ENCODE assay signal across 1 cellular context in genomic region chr10:133245439-133246235, GRCh38.
TF ChIP-seq lines count a peak whose summit lies in the region.

No MANE protein-coding gene starts in this region.

TF ChIP-seq in HepG2, 621 proteins besides CTCF, POLR2A, EP300 and RAD21:
- TF ChIP-seq ZNF3 (CRISPR knock-in tag; IDR thresholded peaks at IDR 0.05) (no peak), MXD1 (CRISPR knock-in tag; IDR thresholded peaks at IDR 0.05) (0 out of 2 replicates have a peak, but pooled peaks have one; percentile 25), ZNF775 (CRISPR knock-in tag; IDR thresholded peaks at IDR 0.05; ENCODE audit: borderline replicate concordance) (no peak), GABPB1 (CRISPR knock-in tag; IDR thresholded peaks at IDR 0.05) (0 out of 2 replicates have a peak, but pooled peaks have one; percentile 27), AGO1 (IDR thresholded peaks at IDR 0.05; ENCODE audit: low read depth, low read length, poor library complexity, severe bottlenecking) (no peak), ZNF263 (CRISPR knock-in tag; IDR thresholded peaks at IDR 0.05) (no peak), SETDB1 (CRISPR knock-in tag; IDR thresholded peaks at IDR 0.05; ENCODE audit: borderline replicate concordance) (no peak), PATZ1 (CRISPR knock-in tag; IDR thresholded peaks at IDR 0.05) (peak; percentile 49; the same call in 1 of the 2 replicates), ZNF256 (CRISPR knock-in tag; conservative IDR thresholded peaks at IDR 0.05) (no peak), ZNF329 (CRISPR knock-in tag; IDR thresholded peaks at IDR 0.05; ENCODE audit: low read depth) (peak; percentile 99), MYC (CRISPR knock-in tag; IDR thresholded peaks at IDR 0.05; ENCODE audit: borderline replicate concordance) (no peak), SP5 (CRISPR knock-in tag; IDR thresholded peaks at IDR 0.05; ENCODE audit: borderline replicate concordance, low read depth) (0 out of 2 replicates have a peak, but pooled peaks have one; percentile 37), ZNF687 (CRISPR knock-in tag; IDR thresholded peaks at IDR 0.05) (0 out of 2 replicates have a peak, but pooled peaks have one; percentile 6), ISX (CRISPR knock-in tag; conservative IDR thresholded peaks at IDR 0.05) (no peak), FLYWCH1 (CRISPR knock-in tag; IDR thresholded peaks at IDR 0.05) (no peak), FOXC1 (CRISPR knock-in tag; IDR thresholded peaks at IDR 0.05; ENCODE audit: borderline replicate concordance) (no peak), FOXK2 (IDR thresholded peaks at IDR 0.05) (no peak), MXD4 (CRISPR knock-in tag; IDR thresholded peaks at IDR 0.05) (no peak), ZBTB37 (CRISPR knock-in tag; IDR thresholded peaks at IDR 0.05) (no peak), TAF15 (IDR thresholded peaks at IDR 0.05; ENCODE audit: low read depth, low read length, poor library complexity, severe bottlenecking) (no peak), MTA1 (CRISPR knock-in tag; IDR thresholded peaks at IDR 0.05; ENCODE audit: borderline replicate concordance) (no peak), PRDM15 (CRISPR knock-in tag; IDR thresholded peaks at IDR 0.05) (no peak)
